18 cellular contexts compared by ENCODE assay signal in the genomic region with DNA sequence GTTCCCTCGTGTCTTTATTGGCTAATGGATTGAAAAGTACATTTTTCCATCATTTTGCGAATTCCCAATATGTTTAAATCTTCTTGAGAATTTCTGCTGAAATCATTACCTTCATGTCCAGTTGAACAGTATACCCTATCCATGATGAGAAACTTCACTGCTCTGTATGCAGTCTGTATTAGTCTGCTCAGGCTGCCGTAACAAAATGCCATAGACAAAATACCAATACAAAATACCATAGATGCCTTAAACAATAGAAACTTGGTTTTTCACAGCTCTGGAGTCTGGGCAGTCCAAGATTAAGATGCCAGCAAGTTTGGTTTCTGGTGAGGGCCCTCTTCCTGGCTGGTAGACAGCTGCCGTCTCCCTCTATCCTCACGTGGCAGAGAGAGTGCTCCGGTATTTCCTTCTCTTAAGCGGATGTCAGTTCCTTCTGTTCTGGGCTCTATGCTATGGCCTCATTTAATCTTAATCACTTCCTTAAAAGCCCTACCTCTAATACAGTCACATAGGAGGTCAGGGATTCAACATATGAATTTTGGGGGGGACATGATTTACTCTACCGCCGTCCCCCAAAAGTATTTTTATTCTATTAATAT. TPM values are rescaled to one million over a fixed set of nuclear protein-coding genes. Genes with fewer than 3 reads are reported as not detected.
DNase-seq lines count a peak whose midpoint lies in the region; ATAC-seq and TF ChIP-seq lines count a peak whose summit lies in the region.
"Had no signal": no experiment of that assay in that cellular context is flagged by ENCODE, and none has a peak within 500 bp of the region (broad histone marks: within the 10 kb centered on the region; RNA-seq: fewer than 3 reads in every experiment).

No MANE protein-coding gene starts in this region.

- H3K4me1 ChIP-seq in right atrium auricular region = no peaks in the 10 kb centered on the region
- H3K4me1 ChIP-seq in upper lobe of right lung = peaks cover 16% of the 10 kb centered on the region
- no peaks in the 10 kb centered on the region for H3K4me1 ChIP-seq in psoas muscle

- H3K36me3 ChIP-seq in right atrium auricular region (no peaks in the 10 kb centered on the region), upper lobe of right lung (no peaks in the 10 kb centered on the region), H7 (replicated peaks; ENCODE audit: control insufficient read depth, insufficient read depth, low read length) (no peaks in the 10 kb centered on the region), psoas muscle (ENCODE audit: insufficient read depth in 1 of 2, low read depth in 1 of 2) (no peaks in the 10 kb centered on the region)
- H3K36me3 ChIP-seq: BLaER1, HAP-1 had no signal

- H3K9me3 ChIP-seq in right atrium auricular region (no peaks in the 10 kb centered on the region), upper lobe of right lung (no peaks in the 10 kb centered on the region), psoas muscle (no peaks in the 10 kb centered on the region)
- H3K9me3 ChIP-seq: BLaER1, HAP-1 had no signal

- no peaks in the 10 kb centered on the region for H3K9me3 Mint-ChIP-seq in endothelial cell (ENCODE audit: unreplicated experiment)

- 82 to 86% (median 86%) methylated on average over 9 of the region's 9 CpGs for WGBS in psoas muscle, 3 donors

- intact Hi-C loops in Right ventricle myocardium superior (cut with DNase I) (loop anchor here (10.0 kb wide), 1 partner anchor 65 kb away; no protein-coding TSS in a partner anchor), dorsolateral prefrontal cortex (cut with DNase I) (no loop called here), upper lobe of right lung (cut with DNase I) (no loop called here), psoas muscle (cut with DNase I) (no loop called here)

- H3K27me3 ChIP-seq in right atrium auricular region (no peaks in the 10 kb centered on the region), dorsolateral prefrontal cortex (no peaks in the 10 kb centered on the region), upper lobe of right lung (no peaks in the 10 kb centered on the region), H7 (ENCODE audit: control insufficient read depth, insufficient read depth, low read length) (no peaks in the 10 kb centered on the region), psoas muscle (ENCODE audit: insufficient read depth in 3 of 3, low read length in 2 of 3) (no peaks in the 10 kb centered on the region)
- H3K27me3 ChIP-seq: BLaER1 had no signal

- ATAC-seq in Right ventricle myocardium superior (ENCODE audit: poor library complexity) (peak; percentile 25), upper lobe of right lung (peak; percentile 64), psoas muscle (no peak)
- ATAC-seq: K562 had no signal

- peaks cover 7% of the 10 kb centered on the region for H3K27me3 Mint-ChIP-seq in endothelial cell (ENCODE audit: unreplicated experiment)

- no peak overlapping the region for H3K27ac Mint-ChIP-seq in endothelial cell (ENCODE audit: unreplicated experiment)

- H3K4me3 ChIP-seq in right atrium auricular region = no peak overlapping the region
- no peak overlapping the region for H3K4me3 ChIP-seq in dorsolateral prefrontal cortex
- H3K4me3 ChIP-seq in upper lobe of right lung = no peak overlapping the region
- no peak overlapping the region for H3K4me3 ChIP-seq in H7 (ENCODE audit: insufficient read depth, low read depth, low read length)
- H3K4me3 ChIP-seq in psoas muscle = no peak overlapping the region
- H3K4me3 ChIP-seq: BLaER1, HAP-1, K562 had no signal

- DNase-seq in Right ventricle myocardium superior (no peak), right atrium auricular region (ENCODE audit: low spot score) (no peak), NOMO-1 (lab: John Stamatoyannopoulos, UW; ENCODE audit: unreplicated experiment in 2 of 2) (peak; percentile 12 to 45), dorsolateral prefrontal cortex (no peak), upper lobe of right lung (no peak), endothelial cell (ENCODE audit: low spot score) (no peak), H7 (no peak), psoas muscle (no peak)
- DNase-seq: 8988T, NCI-H1048, NCI-H1436 treated with DMSO at 0.1 percent for 48 hours, NCI-H2029 treated with DMSO at 0.1 percent for 48 hours, NCI-H2171 treated with DMSO at 0.1 percent for 48 hours, NCI-H748 treated with DMSO at 0.1 percent for 48 hours, SHP77 treated with DMSO at 0.1 percent for 48 hours had no signal

- H3K4me3 Mint-ChIP-seq in endothelial cell (ENCODE audit: unreplicated experiment) = no peak overlapping the region

- peaks cover 22% of the 10 kb centered on the region for H3K4me1 Mint-ChIP-seq in endothelial cell (ENCODE audit: unreplicated experiment)

- peak overlapping the region in 1 of 2 donors; percentile 11 for H3K27ac ChIP-seq in right atrium auricular region
- peak overlapping the region in 32 of 59 donors; percentile 1 to 86 (median 28) for H3K27ac ChIP-seq in dorsolateral prefrontal cortex
- no peak overlapping the region for H3K27ac ChIP-seq in upper lobe of right lung
- H3K27ac ChIP-seq in psoas muscle = no peak overlapping the region
- H3K27ac ChIP-seq: BLaER1 had no signal

- peaks cover 3% of the 10 kb centered on the region for H3K36me3 Mint-ChIP-seq in endothelial cell (ENCODE audit: low read depth, unreplicated experiment)

- TF ChIP-seq CTCF in right atrium auricular region (IDR thresholded peaks at IDR 0.05) (no peak), dorsolateral prefrontal cortex (IDR thresholded peaks at IDR 0.05 in 54 of 56, conservative IDR thresholded peaks at IDR 0.05 in 2 of 56; ENCODE audit: low read depth in 1 of 56, partially characterized antibody in 56 of 56) (no peak), upper lobe of right lung (IDR thresholded peaks at IDR 0.05) (no peak), endothelial cell (IDR thresholded peaks at IDR 0.05; ENCODE audit: unreplicated experiment) (no peak), psoas muscle (IDR thresholded peaks at IDR 0.05) (no peak)

RNA-seq across cellular contexts. Expression of a gene that starts 27.0 kb away (rescaled TPM):
- 21.1 TPM for total RNA-seq in Right ventricle myocardium superior
- 10 to 100 TPM; 25.8 to 28.8 TPM for total RNA-seq in right atrium auricular region
- total RNA-seq in dorsolateral prefrontal cortex = 10 to 100 TPM in 116 of 120 experiments, 1 to 10 TPM in 4; 5.7 to 28.6 (median 17.8) TPM
- total RNA-seq in upper lobe of right lung = 29.0 TPM
- 19.4 TPM for total RNA-seq in endothelial cell (ENCODE audit: unreplicated experiment)
- total RNA-seq in H7 (2014; rRNA removed; shearing (Covaris generic)) = 96.2 and 113 TPM in 2 replicates
- under 1 TPM; 0.02 to 0.62 (median 0.12) TPM for total RNA-seq in psoas muscle
- polyA plus RNA-seq in psoas muscle = under 1 TPM; 0.01 to 0.06 (median 0.04) TPM

Comparison
In these comparisons a context has a peak if more than half of its experiments do, and no peak if none do; other contexts are left out.
1. ATAC-seq: peak in Right ventricle myocardium superior (single experiment) and upper lobe of right lung (single experiment); none in psoas muscle (0 of 4).
2. DNase-seq: peak in NOMO-1 (2 of 2); none in Right ventricle myocardium superior (single experiment), right atrium auricular region (single experiment), dorsolateral prefrontal cortex (0 of 10), upper lobe of right lung (single experiment), endothelial cell (single experiment), H7 (single experiment) and psoas muscle (0 of 2).
3. H3K27ac ChIP-seq: peak in dorsolateral prefrontal cortex (32 of 59); none in upper lobe of right lung (single experiment) and psoas muscle (single experiment).
4. RNA of a gene that starts 27.0 kb away (total RNA-seq): 96.2 to 113 TPM in H7, 29.0 TPM in upper lobe of right lung (single experiment), 25.8 to 28.8 TPM in right atrium auricular region, 21.1 TPM in Right ventricle myocardium superior (single experiment), 19.4 TPM in endothelial cell (single experiment) and 5.7 to 28.6 TPM in dorsolateral prefrontal cortex; 0.02 to 0.62 TPM in psoas muscle; every median in the first group is over 4 times any median in the second.